8 cellular contexts compared by ENCODE assay signal in genomic region chr9:109903515-109904138, GRCh38.
DNase-seq lines count a peak whose midpoint lies in the region; ATAC-seq and TF ChIP-seq lines count a peak whose summit lies in the region.

No MANE protein-coding gene starts in this region.

- no peaks in the 10 kb centered on the region for H3K9me3 Mint-ChIP-seq in activated naive CD8-positive, alpha-beta T cell treated with anti-CD3 and anti-CD28 coated beads for 36 hours

- intact Hi-C loops in Right ventricle myocardium superior (cut with DNase I), result loop anchor here (2.0 to 10.0 kb wide), 2 partner anchors 251 to 311 kb away; no protein-coding TSS in a partner anchor

- peaks cover 2% of the 10 kb centered on the region; the same call in 1 of the 2 replicates for H3K36me3 ChIP-seq in SJSA1

- no peak overlapping the region for H3K27ac ChIP-seq in SJSA1

- no peaks in the 10 kb centered on the region for H3K9me3 ChIP-seq in SJSA1 (replicated peaks)

- H3K4me3 Mint-ChIP-seq in activated naive CD8-positive, alpha-beta T cell treated with anti-CD3 and anti-CD28 coated beads for 36 hours, result no peak overlapping the region

- H3K4me1 Mint-ChIP-seq in activated naive CD8-positive, alpha-beta T cell treated with anti-CD3 and anti-CD28 coated beads for 36 hours, result no peaks in the 10 kb centered on the region

- peaks cover 4% of the 10 kb centered on the region for H3K27me3 Mint-ChIP-seq in activated naive CD8-positive, alpha-beta T cell treated with anti-CD3 and anti-CD28 coated beads for 36 hours

- peaks cover 28% of the 10 kb centered on the region for H3K4me1 ChIP-seq in SJSA1 (replicated peaks)

- no peaks in the 10 kb centered on the region for H3K36me3 Mint-ChIP-seq in activated naive CD8-positive, alpha-beta T cell treated with anti-CD3 and anti-CD28 coated beads for 36 hours

- peak; percentile 72 for ATAC-seq in Right ventricle myocardium superior (ENCODE audit: poor library complexity)
- no peak for ATAC-seq in HG03571 (IDR thresholded peaks at IDR 0.05; ENCODE audit: unreplicated experiment)

- TF ChIP-seq CTCF in retinal pigment epithelial cell (conservative IDR thresholded peaks at IDR 0.05; ENCODE audit: low read depth, low read length), result peak; percentile 82

- DNase-seq in NK-92 treated with Interleukin-12 subunit alpha and Interleukin-12 subunit beta, amount 100 ng/mL, for 24 hours (lab: John Stamatoyannopoulos, UW), result peak; percentile 11
- DNase-seq in NK-92 (lab: John Stamatoyannopoulos, UW; ENCODE audit: unreplicated experiment), result no peak
- peak; percentile 72 for DNase-seq in LoVo (ENCODE audit: low spot score)
- peak; percentile 45 to 51 for DNase-seq in SJSA1 (ENCODE audit: low read depth in 1 of 2, low spot score in 2 of 2)
- DNase-seq in activated naive CD8-positive, alpha-beta T cell treated with anti-CD3 and anti-CD28 coated beads for 36 hours, result peak; percentile 45
- DNase-seq in Right ventricle myocardium superior, result peak; percentile 53
- DNase-seq in retinal pigment epithelial cell (ENCODE audit: low read depth), result peak; percentile 36

- no peaks in the 10 kb centered on the region for H3K27me3 ChIP-seq in SJSA1 (replicated peaks)

- no peak overlapping the region for H3K4me3 ChIP-seq in SJSA1
- H3K4me3 ChIP-seq in retinal pigment epithelial cell (ENCODE audit: low read length), result no peak overlapping the region

- H3K27ac Mint-ChIP-seq in activated naive CD8-positive, alpha-beta T cell treated with anti-CD3 and anti-CD28 coated beads for 36 hours, result no peak overlapping the region
